Comparison of ENCODE assay signal across 29 cellular contexts in the genomic region with DNA sequence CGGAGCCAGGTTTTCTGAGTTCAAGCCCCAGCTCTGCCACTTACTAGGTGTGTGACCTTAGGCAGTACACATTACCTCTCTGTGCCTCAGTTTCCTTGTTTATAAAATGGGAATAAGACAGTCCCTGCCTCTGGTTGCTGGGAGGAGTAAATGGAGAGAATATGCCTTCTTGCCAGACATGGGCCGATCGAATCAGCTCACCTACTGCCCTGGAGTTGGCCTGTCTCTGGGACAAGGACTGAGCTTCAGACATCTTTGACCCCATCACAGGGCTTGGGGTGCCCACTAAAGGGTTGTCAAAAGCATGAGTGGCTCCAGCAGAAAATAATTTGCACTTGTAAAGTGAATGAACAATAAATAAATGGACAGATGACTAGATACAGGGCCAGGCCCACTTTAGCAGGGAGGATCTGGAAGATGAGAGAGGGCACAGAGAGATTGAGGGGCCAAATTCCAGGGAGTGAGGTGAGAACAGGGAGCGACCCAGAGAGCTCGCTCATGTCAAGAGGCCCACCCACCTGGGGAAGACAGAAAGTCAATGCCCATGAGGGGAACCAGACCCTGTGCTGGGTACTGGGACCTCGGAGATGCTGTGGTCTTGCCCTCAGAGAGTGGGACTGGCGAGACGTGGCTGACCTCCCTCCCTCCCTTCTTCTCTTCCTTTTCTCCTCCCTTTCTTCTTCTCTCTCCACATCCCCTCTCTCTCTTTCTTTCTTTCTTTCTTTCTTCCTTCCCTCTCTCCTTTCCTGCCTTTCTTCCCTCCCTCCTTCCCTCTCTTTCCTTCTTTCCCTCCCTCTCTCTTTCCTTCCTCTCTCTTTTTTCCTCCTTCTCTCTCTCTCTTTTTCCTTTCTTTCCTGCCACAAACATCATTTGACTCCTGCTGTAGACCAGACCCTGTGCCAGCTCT. TPM values are rescaled to one million over a fixed set of nuclear protein-coding genes. Genes with fewer than 3 reads are reported as not detected.
"Had no signal": no experiment of that assay in that cellular context is flagged by ENCODE, and none has a peak within 500 bp of the region (broad histone marks: within the 10 kb centered on the region; RNA-seq: fewer than 3 reads in every experiment).

No MANE protein-coding gene starts in this region.

- DNase-seq: activated CD4-positive, alpha-beta memory T cell treated with anti-CD3 and anti-CD28 coated beads for 36 hours; activated CD4-positive, alpha-beta T cell treated with anti-CD3 and anti-CD28 coated beads, Interleukin-2, amount 10 ng/mL, durations not matched to agents 7 days and 5 days; activated CD4-positive, CD25-positive, alpha-beta regulatory T cell; activated effector memory CD4-positive, alpha-beta T cell treated with anti-CD3 and anti-CD28 coated beads, Interleukin-2, amount 50 U/mL, for 16 hours; activated naive CD4-positive, alpha-beta T cell treated with Interleukin-2 at 50 U/mL for 16 hours; activated naive CD8-positive, alpha-beta T cell treated with anti-CD3 and anti-CD28 coated beads, Interleukin-2, amount 50 U/mL, for 24 hours; activated T-cell treated with anti-CD3 and anti-CD28 coated beads, Interleukin-2, amount 50 U/mL, for 24 hours; amniotic stem cell; body of pancreas; Kasumi-1; KBM-7; NCI-H1436 treated with DMSO at 0.1 percent for 48 hours; NCI-H187; NCI-H2081; NCI-H510A treated with DMSO at 0.1 percent for 48 hours; NCI-H69; NK-92 treated with Interleukin-12 subunit alpha and Interleukin-12 subunit beta, amount 100 ng/mL, for 24 hours; OCI-M1; Peyer's patch; SIG-M5; T-helper 17 cell; T-helper 9 cell had no signal

- H3K27me3 ChIP-seq: ascending aorta, body of pancreas, Peyer's patch had no signal

- H3K27ac Mint-ChIP-seq: activated CD4-positive, alpha-beta memory T cell treated with anti-CD3 and anti-CD28 coated beads for 36 hours; activated CD4-positive, alpha-beta T cell treated with anti-CD3 and anti-CD28 coated beads, Interleukin-2, amount 10 ng/mL, durations not matched to agents 7 days and 5 days; activated naive CD8-positive, alpha-beta T cell treated with anti-CD3 and anti-CD28 coated beads, Interleukin-2, amount 50 U/mL, for 24 hours; activated T-cell treated with anti-CD3 and anti-CD28 coated beads, Interleukin-2, amount 50 U/mL, for 24 hours; activated T-helper 1 cell treated with anti-CD3 and anti-CD28 coated beads, Interleukin-12 subunit alpha, Interleukin-12 subunit beta, Interleukin-2, Interleukin-4 antibody, amounts not matched to agents 30 ng/mL and 10 ng/mL and 1 ng/mL, durations not matched to agents 14 hours and 24 hours and 36 hours; T-helper 17 cell had no signal

- H3K4me1 ChIP-seq: ascending aorta, body of pancreas, Peyer's patch had no signal

- H3K27me3 Mint-ChIP-seq: activated CD4-positive, alpha-beta T cell treated with anti-CD3 and anti-CD28 coated beads, Interleukin-2, amount 10 ng/mL, durations not matched to agents 7 days and 5 days; activated naive CD8-positive, alpha-beta T cell treated with anti-CD3 and anti-CD28 coated beads, Interleukin-2, amount 50 U/mL, for 24 hours had no signal

- H3K27ac ChIP-seq: ascending aorta, body of pancreas, Peyer's patch, RWPE1 had no signal

- ATAC-seq: activated naive CD4-positive, alpha-beta T cell treated with anti-CD3 and anti-CD28 coated beads, Interleukin-2, amount 50 U/mL, for 72 hours; activated naive CD8-positive, alpha-beta T cell treated with anti-CD3 and anti-CD28 coated beads, Interleukin-2, amount 50 U/mL, for 24 hours; body of pancreas; T-helper 17 cell had no signal

- H3K4me1 Mint-ChIP-seq: activated CD4-positive, alpha-beta T cell treated with anti-CD3 and anti-CD28 coated beads, Interleukin-2, amount 10 ng/mL, durations not matched to agents 7 days and 5 days; activated naive CD8-positive, alpha-beta T cell treated with anti-CD3 and anti-CD28 coated beads, Interleukin-2, amount 50 U/mL, for 24 hours; central memory CD8-positive, alpha-beta T cell; T-helper 17 cell had no signal

- H3K4me3 Mint-ChIP-seq: activated CD4-positive, alpha-beta memory T cell treated with anti-CD3 and anti-CD28 coated beads for 36 hours; activated CD4-positive, alpha-beta T cell treated with anti-CD3 and anti-CD28 coated beads, Interleukin-2, amount 10 ng/mL, durations not matched to agents 7 days and 5 days; activated naive CD8-positive, alpha-beta T cell treated with anti-CD3 and anti-CD28 coated beads, Interleukin-2, amount 50 U/mL, for 24 hours; activated T-cell treated with anti-CD3 and anti-CD28 coated beads, Interleukin-2, amount 50 U/mL, for 24 hours; activated T-helper 1 cell treated with anti-CD3 and anti-CD28 coated beads, Interleukin-12 subunit alpha, Interleukin-12 subunit beta, Interleukin-2, Interleukin-4 antibody, amounts not matched to agents 30 ng/mL and 10 ng/mL and 1 ng/mL, durations not matched to agents 14 hours and 24 hours and 36 hours; central memory CD8-positive, alpha-beta T cell; T-helper 17 cell had no signal

RNA-seq across cellular contexts. Expression of a gene that starts 3.9 kb away (rescaled TPM):
- total RNA-seq: activated CD4-positive, alpha-beta memory T cell treated with anti-CD3 and anti-CD28 coated beads for 36 hours; activated CD4-positive, alpha-beta T cell treated with anti-CD3 and anti-CD28 coated beads, Interleukin-2, amount 10 ng/mL, durations not matched to agents 7 days and 5 days; activated CD8-positive, alpha-beta memory T cell treated with anti-CD3 and anti-CD28 coated beads for 36 hours; activated naive CD4-positive, alpha-beta T cell treated with anti-CD3 and anti-CD28 coated beads, Interleukin-2, amount 50 U/mL, for 72 hours; activated T-helper 1 cell treated with anti-CD3 and anti-CD28 coated beads, Interleukin-12 subunit alpha, Interleukin-12 subunit beta, Interleukin-2, Interleukin-4 antibody, amounts not matched to agents 30 ng/mL and 10 ng/mL and 1 ng/mL, durations not matched to agents 14 hours and 24 hours and 36 hours; ascending aorta; body of pancreas; bronchial epithelial cell; Peyer's patch; T-helper 17 cell had no signal

RNA-seq across cellular contexts. Expression of a gene that starts 53.0 kb away (rescaled TPM):
- total RNA-seq: activated CD4-positive, alpha-beta memory T cell treated with anti-CD3 and anti-CD28 coated beads for 36 hours; activated CD4-positive, alpha-beta T cell treated with anti-CD3 and anti-CD28 coated beads, Interleukin-2, amount 10 ng/mL, durations not matched to agents 7 days and 5 days; activated CD8-positive, alpha-beta memory T cell treated with anti-CD3 and anti-CD28 coated beads for 36 hours; activated naive CD4-positive, alpha-beta T cell treated with anti-CD3 and anti-CD28 coated beads, Interleukin-2, amount 50 U/mL, for 72 hours; activated T-helper 1 cell treated with anti-CD3 and anti-CD28 coated beads, Interleukin-12 subunit alpha, Interleukin-12 subunit beta, Interleukin-2, Interleukin-4 antibody, amounts not matched to agents 30 ng/mL and 10 ng/mL and 1 ng/mL, durations not matched to agents 14 hours and 24 hours and 36 hours; ascending aorta; body of pancreas; bronchial epithelial cell; Peyer's patch; T-helper 17 cell had no signal
